In genomic region chr10:72692057-72692891, GRCh38 we compare ENCODE assay signal across 8 cellular contexts. TPM values are rescaled to one million over a fixed set of nuclear protein-coding genes. Genes with fewer than 3 reads are reported as not detected.
A peak's percentile ranks its signal among the peaks of the same experiment; 100 is the strongest.
DNase-seq lines count a peak whose midpoint lies in the region; ATAC-seq and TF ChIP-seq lines count a peak whose summit lies in the region.

MCU (plus strand) TSS chr10:72692143; CDS start chr10:72692152, 9 bp downstream.

- TF ChIP-seq CTCF in omental fat pad (IDR thresholded peaks at IDR 0.05), result no peak
- TF ChIP-seq CTCF in suprapubic skin (IDR thresholded peaks at IDR 0.05), result no peak

- under 1% methylated on average over 85 of the region's 85 CpGs for WGBS in HUES64
- 0% methylated on average over 12 of the region's 85 CpGs for WGBS in suprapubic skin

- ATAC-seq in GM21390 (IDR thresholded peaks at IDR 0.05; ENCODE audit: unreplicated experiment) (peak; percentile 84), omental fat pad (ENCODE audit: low FRiP score) (peak; percentile 97)

- peaks cover 33% of the 10 kb centered on the region for H3K4me1 Mint-ChIP-seq in activated naive CD4-positive, alpha-beta T cell treated with anti-CD3 and anti-CD28 coated beads, Interleukin-2, amount 10 ng/mL, durations not matched to agents 7 days and 5 days

- H3K4me3 Mint-ChIP-seq in activated naive CD4-positive, alpha-beta T cell treated with anti-CD3 and anti-CD28 coated beads, Interleukin-2, amount 10 ng/mL, durations not matched to agents 7 days and 5 days, result peak within 1 kb of the TSS; percentile 83

- H3K36me3 ChIP-seq in HUES64 (ENCODE audit: insufficient read depth, low read length), result no peaks in the 10 kb centered on the region
- peaks cover 9% of the 10 kb centered on the region for H3K36me3 ChIP-seq in SJSA1
- H3K36me3 ChIP-seq in suprapubic skin, result no peaks in the 10 kb centered on the region

- TF ChIP-seq EP300 in suprapubic skin (IDR thresholded peaks at IDR 0.05), result no peak

- peak within 1 kb of the TSS; percentile 95 for H3K4me3 ChIP-seq in HUES64 (ENCODE audit: low read length)
- H3K4me3 ChIP-seq in SJSA1, result peak within 1 kb of the TSS; percentile 95
- peak within 1 kb of the TSS; percentile 83 for H3K4me3 ChIP-seq in suprapubic skin

- no peaks in the 10 kb centered on the region for H3K9me3 ChIP-seq in HUES64 (ENCODE audit: insufficient read depth, low read depth, low read length)
- H3K9me3 ChIP-seq in SJSA1 (replicated peaks), result no peaks in the 10 kb centered on the region
- no peaks in the 10 kb centered on the region for H3K9me3 ChIP-seq in suprapubic skin

- peak within 1 kb of the TSS; percentile 86 for H3K9ac ChIP-seq in HUES64 (ENCODE audit: low read depth, low read length)

- peak in 1 of 2 donors; percentile 80 for TF ChIP-seq POLR2A in suprapubic skin (IDR thresholded peaks at IDR 0.05)

- H3K27ac Mint-ChIP-seq in activated naive CD4-positive, alpha-beta T cell treated with anti-CD3 and anti-CD28 coated beads, Interleukin-2, amount 10 ng/mL, durations not matched to agents 7 days and 5 days, result peak within 1 kb of the TSS; percentile 39

- no peaks in the 10 kb centered on the region for H3K36me3 Mint-ChIP-seq in activated naive CD4-positive, alpha-beta T cell treated with anti-CD3 and anti-CD28 coated beads, Interleukin-2, amount 10 ng/mL, durations not matched to agents 7 days and 5 days

- H3K27ac ChIP-seq in HUES64 (ENCODE audit: low read depth, low read length) (no peak within 1 kb of the TSS; the same call in 1 of the 2 replicates), SJSA1 (peak within 1 kb of the TSS; percentile 76), suprapubic skin (peak within 1 kb of the TSS; percentile 93)

- peak; percentile 16 for DNase-seq in DMS114 treated with DMSO at 0.1 percent for 48 hours (lab: John Stamatoyannopoulos, UW; ENCODE audit: unreplicated experiment)
- DNase-seq in SJSA1 (ENCODE audit: low read depth in 1 of 2, low spot score in 2 of 2), result peak; percentile 86 to 96
- peak; percentile 95 for DNase-seq in activated naive CD4-positive, alpha-beta T cell treated with anti-CD3 and anti-CD28 coated beads, Interleukin-2, amount 10 ng/mL, durations not matched to agents 7 days and 5 days
- no peak for DNase-seq in glomerular endothelial cell (ENCODE audit: extremely low read depth, low read depth, low spot score)
- DNase-seq in omental fat pad (ENCODE audit: low spot score), result peak; percentile 88
- DNase-seq in suprapubic skin (ENCODE audit: low spot score in 2 of 2), result peak; percentile 95 to 96

- H3K9me3 Mint-ChIP-seq in activated naive CD4-positive, alpha-beta T cell treated with anti-CD3 and anti-CD28 coated beads, Interleukin-2, amount 10 ng/mL, durations not matched to agents 7 days and 5 days, result no peaks in the 10 kb centered on the region

- CTCF ChIA-PET in activated naive CD4-positive, alpha-beta T cell treated with anti-CD3 and anti-CD28 coated beads, Interleukin-2, amount 10 ng/mL, durations not matched to agents 7 days and 5 days (lab: Charles Lee), result interaction anchor here (0.7 to 0.9 kb wide), 3 partner anchors 39 to 328 kb away, joined by 3 to 4 read pairs (median 3); no protein-coding TSS in a partner anchor

- H3K27me3 Mint-ChIP-seq in activated naive CD4-positive, alpha-beta T cell treated with anti-CD3 and anti-CD28 coated beads, Interleukin-2, amount 10 ng/mL, durations not matched to agents 7 days and 5 days, result peaks cover 10% of the 10 kb centered on the region

- H3K4me1 ChIP-seq in HUES64 (ENCODE audit: insufficient read depth, low read length) (peaks cover 15% of the 10 kb centered on the region), SJSA1 (replicated peaks) (peaks cover 42% of the 10 kb centered on the region), suprapubic skin (peaks cover 21% of the 10 kb centered on the region)

- H3K27me3 ChIP-seq in HUES64 (ENCODE audit: insufficient read depth, low read length) (no peaks in the 10 kb centered on the region), SJSA1 (replicated peaks) (no peaks in the 10 kb centered on the region), suprapubic skin (no peaks in the 10 kb centered on the region)

RNA-seq across cellular contexts. Expression of gene MCU, which starts in this region (rescaled TPM):
- polyA plus RNA-seq in HUES64 (2013, experiment 1 of 2), result 34.0 TPM
- 33.6 TPM for polyA plus RNA-seq in HUES64 (2013, experiment 2 of 2)
- 35.0 and 59.9 TPM in 2 replicates for total RNA-seq in SJSA1 (2014; rRNA removed; shearing (Covaris generic))
- total RNA-seq in glomerular endothelial cell (22.5 and 24.6 TPM in 2 replicates), omental fat pad (10 to 100 TPM; 13.2 to 29.8 (median 16.3) TPM), suprapubic skin (10 to 100 TPM; 28.3 to 31.7 (median 29.7) TPM)
